In the genomic region with DNA sequence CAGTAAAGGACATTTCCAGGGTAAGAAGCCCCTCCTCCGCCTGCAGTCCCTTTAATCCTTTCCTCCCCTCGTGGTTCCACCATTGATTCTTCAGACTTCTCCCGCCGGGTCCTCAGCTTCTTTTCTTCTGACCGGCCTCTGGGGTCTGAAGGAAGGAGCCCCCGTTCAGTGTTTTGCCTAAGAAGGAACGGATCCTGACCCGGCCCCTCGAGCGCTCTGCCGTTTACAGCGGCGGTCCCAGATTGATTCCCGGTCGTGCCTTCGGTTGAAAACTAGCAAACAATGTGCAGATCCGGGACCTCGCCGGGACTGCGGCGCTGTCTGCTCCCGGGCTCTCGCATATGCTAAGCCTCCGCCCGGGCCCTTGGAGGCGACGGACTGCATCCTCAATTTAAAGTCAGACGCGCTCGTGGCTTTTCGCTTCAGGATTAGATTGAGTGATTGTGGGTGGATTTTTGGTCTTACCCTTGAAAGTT, we compare ENCODE assay signal across 9 cellular contexts. TPM values are rescaled to one million over a fixed set of nuclear protein-coding genes. Genes with fewer than 3 reads are reported as not detected.
A peak's percentile ranks its signal among the peaks of the same experiment; 100 is the strongest.
DNase-seq lines count a peak whose midpoint lies in the region; ATAC-seq, FAIRE-seq and TF ChIP-seq lines count a peak whose summit lies in the region.
"Had no signal": no experiment of that assay in that cellular context is flagged by ENCODE, and none has a peak within 500 bp of the region (broad histone marks: within the 10 kb centered on the region; RNA-seq: fewer than 3 reads in every experiment).

No MANE protein-coding gene starts in this region.

- no peaks in the 10 kb centered on the region for H3K27me3 Mint-ChIP-seq in activated naive CD8-positive, alpha-beta T cell treated with anti-CD3 and anti-CD28 coated beads, Interleukin-2, amount 50 U/mL, for 24 hours

- H3K36me3 ChIP-seq in pancreas: no peaks in the 10 kb centered on the region
- H3K36me3 ChIP-seq in upper lobe of right lung: no peaks in the 10 kb centered on the region

- TF ChIP-seq RAD21 in Ishikawa (IDR thresholded peaks at IDR 0.05; ENCODE audit: low read depth): no peak

- 0 to 1% methylated on average over 31 of the region's 31 CpGs for WGBS in pancreas, 2 donors

- peaks cover 52% of the 10 kb centered on the region for H3K36me3 Mint-ChIP-seq in activated naive CD8-positive, alpha-beta T cell treated with anti-CD3 and anti-CD28 coated beads, Interleukin-2, amount 50 U/mL, for 24 hours (ENCODE audit: low read depth)

- intact Hi-C loops in cardiac septum (cut with DNase I): loop anchor here (2.0 to 10.0 kb wide), 5 partner anchors 170 to 722 kb away; partner anchors contain the start of genes ABCB4, DMTF1 and RUNDC3B
- intact Hi-C loops in pancreas (cut with DNase I): no loop called here
- intact Hi-C loops in upper lobe of right lung (cut with DNase I): no loop called here

- H3K4me3 ChIP-seq in pancreas: peak overlapping the region; percentile 66 to 84 (median 76)
- H3K4me3 ChIP-seq in upper lobe of right lung: peak overlapping the region; percentile 74

- TF ChIP-seq CTCF in pancreas (IDR thresholded peaks at IDR 0.05): no peak
- TF ChIP-seq CTCF in upper lobe of right lung (IDR thresholded peaks at IDR 0.05): no peak

- peaks cover 0 to 25% (median 5%) of the 10 kb centered on the region in 3 donors for H3K4me1 ChIP-seq in pancreas
- H3K4me1 ChIP-seq in upper lobe of right lung: peaks cover 27% of the 10 kb centered on the region

- H3K27ac ChIP-seq in pancreas (peak overlapping the region; percentile 85 to 98 (median 94)), upper lobe of right lung (peak overlapping the region; percentile 91)

- DNase-seq in DMS 273 (lab: John Stamatoyannopoulos, UW; ENCODE audit: unreplicated experiment) (peak; percentile 85), DMS 273 treated with DMSO at 0.1 percent for 48 hours (lab: John Stamatoyannopoulos, UW) (no peak), SK-N-DZ (ENCODE audit: low spot score) (peak; percentile 55), cardiac septum (ENCODE audit: low spot score) (peak; percentile 79), pancreas (peak; percentile 45 to 83 (median 61)), upper lobe of right lung (peak; percentile 83)
- peak; percentile 54 for DNase-seq in activated naive CD8-positive, alpha-beta T cell treated with anti-CD3 and anti-CD28 coated beads, Interleukin-2, amount 50 U/mL, for 24 hours

- H3K27ac Mint-ChIP-seq in activated naive CD8-positive, alpha-beta T cell treated with anti-CD3 and anti-CD28 coated beads, Interleukin-2, amount 50 U/mL, for 24 hours: peak overlapping the region; percentile 92

- peaks cover 11% of the 10 kb centered on the region for H3K9me3 Mint-ChIP-seq in activated naive CD8-positive, alpha-beta T cell treated with anti-CD3 and anti-CD28 coated beads, Interleukin-2, amount 50 U/mL, for 24 hours

- peak; percentile 8 for ATAC-seq in activated naive CD8-positive, alpha-beta T cell treated with anti-CD3 and anti-CD28 coated beads, Interleukin-2, amount 50 U/mL, for 24 hours
- ATAC-seq in pancreas (peak; percentile 59 to 79 (median 64)), upper lobe of right lung (peak; percentile 43)

- peaks cover 52% of the 10 kb centered on the region for H3K4me1 Mint-ChIP-seq in activated naive CD8-positive, alpha-beta T cell treated with anti-CD3 and anti-CD28 coated beads, Interleukin-2, amount 50 U/mL, for 24 hours

- no peak for TF ChIP-seq EP300 in Ishikawa (IDR thresholded peaks at IDR 0.05; ENCODE audit: borderline replicate concordance)

- H3K27me3 ChIP-seq in pancreas (no peaks in the 10 kb centered on the region), upper lobe of right lung (no peaks in the 10 kb centered on the region)

- FAIRE-seq in pancreas (lab: Jason Lieb, UNC): no peak
- FAIRE-seq: A204.1 had no signal

- H3K4me3 Mint-ChIP-seq in activated naive CD8-positive, alpha-beta T cell treated with anti-CD3 and anti-CD28 coated beads, Interleukin-2, amount 50 U/mL, for 24 hours: peak overlapping the region; percentile 81

- H3K9me3 ChIP-seq in pancreas (no peaks in the 10 kb centered on the region), upper lobe of right lung (no peaks in the 10 kb centered on the region)

TF ChIP-seq in Ishikawa, 13 proteins besides CTCF, POLR2A, EP300 and RAD21:
- TF ChIP-seq EGR1 (IDR thresholded peaks at IDR 0.05) (no peak), CREB1 (IDR thresholded peaks at IDR 0.05; ENCODE audit: low read depth) (no peak), ZBTB7A (IDR thresholded peaks at IDR 0.05; ENCODE audit: low read depth) (no peak), CEBPB (IDR thresholded peaks at IDR 0.05) (no peak), FOXM1 (IDR thresholded peaks at IDR 0.05; ENCODE audit: borderline replicate concordance, low read depth) (no peak), TEAD4 (IDR thresholded peaks at IDR 0.05) (no peak), YY1 (IDR thresholded peaks at IDR 0.05; ENCODE audit: low read depth) (0 out of 2 replicates have a peak, but pooled peaks have one; percentile 8), TAF1 (IDR thresholded peaks at IDR 0.05; ENCODE audit: low read depth) (no peak), TCF12 (IDR thresholded peaks at IDR 0.05; ENCODE audit: low read depth) (no peak)
- TF ChIP-seq, protein P1, sequence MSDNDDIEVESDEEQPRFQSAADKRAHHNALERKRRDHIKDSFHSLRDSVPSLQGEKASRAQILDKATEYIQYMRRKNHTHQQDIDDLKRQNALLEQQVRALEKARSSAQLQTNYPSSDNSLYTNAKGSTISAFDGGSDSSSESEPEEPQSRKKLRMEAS (IDR thresholded peaks at IDR 0.05): 0 out of 2 replicates have a peak, but pooled peaks have one; percentile 10
- TF ChIP-seq, protein P2, sequence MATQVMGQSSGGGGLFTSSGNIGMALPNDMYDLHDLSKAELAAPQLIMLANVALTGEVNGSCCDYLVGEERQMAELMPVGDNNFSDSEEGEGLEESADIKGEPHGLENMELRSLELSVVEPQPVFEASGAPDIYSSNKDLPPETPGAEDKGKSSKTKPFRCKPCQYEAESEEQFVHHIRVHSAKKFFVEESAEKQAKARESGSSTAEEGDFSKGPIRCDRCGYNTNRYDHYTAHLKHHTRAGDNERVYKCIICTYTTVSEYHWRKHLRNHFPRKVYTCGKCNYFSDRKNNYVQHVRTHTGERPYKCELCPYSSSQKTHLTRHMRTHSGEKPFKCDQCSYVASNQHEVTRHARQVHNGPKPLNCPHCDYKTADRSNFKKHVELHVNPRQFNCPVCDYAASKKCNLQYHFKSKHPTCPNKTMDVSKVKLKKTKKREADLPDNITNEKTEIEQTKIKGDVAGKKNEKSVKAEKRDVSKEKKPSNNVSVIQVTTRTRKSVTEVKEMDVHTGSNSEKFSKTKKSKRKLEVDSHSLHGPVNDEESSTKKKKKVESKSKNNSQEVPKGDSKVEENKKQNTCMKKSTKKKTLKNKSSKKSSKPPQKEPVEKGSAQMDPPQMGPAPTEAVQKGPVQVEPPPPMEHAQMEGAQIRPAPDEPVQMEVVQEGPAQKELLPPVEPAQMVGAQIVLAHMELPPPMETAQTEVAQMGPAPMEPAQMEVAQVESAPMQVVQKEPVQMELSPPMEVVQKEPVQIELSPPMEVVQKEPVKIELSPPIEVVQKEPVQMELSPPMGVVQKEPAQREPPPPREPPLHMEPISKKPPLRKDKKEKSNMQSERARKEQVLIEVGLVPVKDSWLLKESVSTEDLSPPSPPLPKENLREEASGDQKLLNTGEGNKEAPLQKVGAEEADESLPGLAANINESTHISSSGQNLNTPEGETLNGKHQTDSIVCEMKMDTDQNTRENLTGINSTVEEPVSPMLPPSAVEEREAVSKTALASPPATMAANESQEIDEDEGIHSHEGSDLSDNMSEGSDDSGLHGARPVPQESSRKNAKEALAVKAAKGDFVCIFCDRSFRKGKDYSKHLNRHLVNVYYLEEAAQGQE (IDR thresholded peaks at IDR 0.05; ENCODE audit: low read depth): no peak

RNA-seq across cellular contexts. Expression of gene DBF4, which starts 0.5 kb away (rescaled TPM):
- 45.4 and 51.3 TPM in 2 replicates for polyA plus RNA-seq in SK-N-DZ (2014; cell fraction: cytosol; rRNA removed)
- polyA plus RNA-seq in SK-N-DZ (2014; cell fraction: nucleus; rRNA removed): 67.1 and 71.0 TPM in 2 replicates
- total RNA-seq in cardiac septum (2.5 TPM), pancreas (1 to 10 TPM; 2.3 to 4.4 (median 3.8) TPM), upper lobe of right lung (6.6 TPM)
- polyA plus RNA-seq in pancreas: 1 to 10 TPM; 3.1 to 3.2 TPM

RNA-seq across cellular contexts. Expression of gene SLC25A40, which starts 0.6 kb away (rescaled TPM):
- 47.2 and 48.0 TPM in 2 replicates for polyA plus RNA-seq in SK-N-DZ (2014; cell fraction: cytosol; rRNA removed)
- 69.6 and 168 TPM in 2 replicates for polyA plus RNA-seq in SK-N-DZ (2014; cell fraction: nucleus; rRNA removed)
- total RNA-seq in cardiac septum (20.0 TPM), pancreas (10 to 100 TPM in 1 of 6 donors, 1 to 10 TPM in 5; 5.3 to 13.1 (median 8.8) TPM), upper lobe of right lung (32.2 TPM)
- 1 to 10 TPM; 2.7 to 6.4 TPM for polyA plus RNA-seq in pancreas

RNA-seq across cellular contexts. Expression of gene ADAM22, which starts 57.3 kb away (rescaled TPM):
- polyA plus RNA-seq in SK-N-DZ (2014; cell fraction: cytosol; rRNA removed): 11.2 and 15.3 TPM in 2 replicates
- 36.0 and 45.8 TPM in 2 replicates for polyA plus RNA-seq in SK-N-DZ (2014; cell fraction: nucleus; rRNA removed)
- total RNA-seq in cardiac septum (3.4 TPM), pancreas (1 to 10 TPM in 3 of 6 donors, under 1 TPM in 3; 0.65 to 2.8 (median 0.93) TPM), upper lobe of right lung (4.3 TPM)
- polyA plus RNA-seq in pancreas: 1 to 10 TPM in 1 of 2 donors, under 1 TPM in 1; 0.30 to 1.0 TPM

Comparison
In these comparisons a context has a peak if more than half of its experiments do, and no peak if none do; other contexts are left out.
1. ATAC-seq: peak in every context shown above with its lines; median percentile 64 in pancreas; 43 in upper lobe of right lung; 8 in activated naive CD8-positive, alpha-beta T cell treated with anti-CD3 and anti-CD28 coated beads, Interleukin-2, amount 50 U/mL, for 24 hours.